8 cellular contexts compared by ENCODE assay signal in the genomic region with DNA sequence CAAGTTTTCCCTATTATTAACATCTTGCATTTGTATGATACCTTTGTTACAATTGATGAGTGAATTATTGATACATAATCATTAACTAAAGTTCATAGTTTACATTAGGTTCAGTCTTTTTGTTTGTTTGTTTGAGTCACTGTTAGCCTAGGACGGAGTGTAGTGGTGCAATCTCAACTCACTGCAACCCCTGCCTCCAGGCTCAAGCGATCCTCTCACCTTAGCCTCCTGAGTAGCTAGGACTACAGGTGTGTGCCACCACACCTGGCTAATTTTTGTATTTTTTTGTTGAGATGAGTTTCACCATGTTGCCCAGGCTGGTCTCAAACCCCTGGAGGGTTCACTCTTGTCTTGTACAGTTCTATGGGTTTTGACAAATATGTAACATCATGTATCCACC.
"Had no signal": no experiment of that assay in that cellular context is flagged by ENCODE, and none has a peak within 500 bp of the region (broad histone marks: within the 10 kb centered on the region; RNA-seq: fewer than 3 reads in every experiment).

No MANE protein-coding gene starts in this region.

- ATAC-seq: GM12878 had no signal

- FAIRE-seq: G401.6, GM12878, GM12891, GM12892, GM18507, GM19239 had no signal

- DNase-seq: GDM1, GF-D8 had no signal

- H3K4me3 ChIP-seq: GM12878 had no signal
